In the genomic region with DNA sequence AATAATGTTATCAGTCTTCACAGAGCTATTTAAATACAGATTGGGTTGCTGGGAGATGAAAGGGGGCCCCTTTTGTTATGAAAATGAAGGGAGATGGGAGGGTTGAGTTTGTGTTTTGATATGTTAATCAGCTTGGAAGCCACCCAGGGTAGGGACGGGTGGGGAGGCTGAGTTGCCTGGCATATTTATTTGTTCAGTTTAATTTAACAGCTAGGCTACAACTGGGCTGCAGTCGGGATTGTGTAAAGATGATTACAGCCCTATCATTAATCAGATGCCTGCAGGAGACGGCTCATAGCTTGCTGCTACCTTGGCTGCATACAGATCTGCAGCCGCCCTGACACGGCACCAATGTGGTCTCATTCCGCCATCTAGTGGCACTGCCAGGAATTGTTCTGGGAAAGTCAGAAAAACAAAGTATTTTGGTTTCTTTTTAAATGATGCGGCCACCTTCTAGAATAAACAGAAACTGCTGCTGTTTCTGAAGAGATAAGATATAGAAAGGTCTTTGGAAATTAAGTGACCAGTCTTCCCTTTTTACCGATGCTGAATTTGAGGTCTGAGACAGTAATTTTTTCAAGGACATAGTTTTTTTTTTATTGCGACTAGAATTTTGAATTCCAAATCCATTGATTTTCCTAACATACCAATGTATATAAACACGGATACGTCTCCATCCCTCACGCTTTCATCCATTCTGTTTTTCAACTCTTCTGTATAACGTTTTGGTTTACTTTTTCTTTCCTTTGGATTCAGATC, we compare ENCODE assay signal across 8 cellular contexts.
DNase-seq lines count a peak whose midpoint lies in the region; ATAC-seq and TF ChIP-seq lines count a peak whose summit lies in the region.

No MANE protein-coding gene starts in this region.

- H3K56ac ChIP-seq in mesendoderm (ENCODE audit: low read length): no peak overlapping the region

- H2BK120ac ChIP-seq in mesendoderm (ENCODE audit: low read depth, low read length): no peak overlapping the region

- H3K9me3 Mint-ChIP-seq in endodermal cell: peaks cover 15% of the 10 kb centered on the region

- no peak overlapping the region for H3K18ac ChIP-seq in mesendoderm (ENCODE audit: low read length)

- H3K27ac Mint-ChIP-seq in endodermal cell: peak overlapping the region; percentile 56

- H3K23ac ChIP-seq in mesendoderm (ENCODE audit: low read length): no peak overlapping the region

- no peak overlapping the region for H3K9ac ChIP-seq in endodermal cell (ENCODE audit: extremely low read depth, low read length, poor library complexity, severe bottlenecking)
- H3K9ac ChIP-seq in mesendoderm (ENCODE audit: low read length): no peak overlapping the region

- H3K4me1 ChIP-seq in endodermal cell (ENCODE audit: control insufficient read depth, insufficient read depth, low read length) (no peaks in the 10 kb centered on the region), mesendoderm (ENCODE audit: control insufficient read depth, low read depth, low read length) (peaks cover 6% of the 10 kb centered on the region)

- WGBS in endodermal cell (ENCODE audit: insufficient coverage in 1 of 2, insufficient read length in 1 of 2), 2 experiments: 5 to 7% methylated on average over 11 to 13 of the region's 13 CpGs
- WGBS in mesendoderm (ENCODE audit: extremely low coverage, insufficient coverage, low lambda C conversion rate): no CpG with 5 or more reads among the region's 13 CpGs

- no peak overlapping the region for H2BK5ac ChIP-seq in mesendoderm (ENCODE audit: low read length)

- H3K4me1 Mint-ChIP-seq in endodermal cell: peaks cover 18% of the 10 kb centered on the region

- H3K4me3 ChIP-seq in GM12865 (ENCODE audit: low read depth, low read length) (no peak overlapping the region), endodermal cell (ENCODE audit: low read length) (peak overlapping the region; percentile 64), mesendoderm (ENCODE audit: low read length) (no peak overlapping the region)

- no peak overlapping the region for H2AK5ac ChIP-seq in mesendoderm (ENCODE audit: low read length)

- H3K36me3 Mint-ChIP-seq in endodermal cell (ENCODE audit: low read depth): no peaks in the 10 kb centered on the region

- H3K36me3 ChIP-seq in endodermal cell (ENCODE audit: control insufficient read depth, insufficient read depth, low read length) (no peaks in the 10 kb centered on the region), mesendoderm (ENCODE audit: control insufficient read depth, insufficient read depth, low read length) (no peaks in the 10 kb centered on the region)

- H3K79me2 ChIP-seq in mesendoderm (ENCODE audit: control insufficient read depth, insufficient read depth, low read length): no peaks in the 10 kb centered on the region

- no peak overlapping the region for H4K8ac ChIP-seq in mesendoderm (ENCODE audit: low read depth, low read length)

- H3K79me1 ChIP-seq in mesendoderm (ENCODE audit: low read length): no peaks in the 10 kb centered on the region

- no peak for ATAC-seq in HG03354 (IDR thresholded peaks at IDR 0.05; ENCODE audit: poor library complexity, severe bottlenecking, unreplicated experiment)

- H3K27me3 ChIP-seq in endodermal cell (ENCODE audit: control insufficient read depth, insufficient read depth, low read length, poor library complexity, severe bottlenecking): no peaks in the 10 kb centered on the region
- H3K27me3 ChIP-seq in mesendoderm (ENCODE audit: insufficient read depth, low read length, poor library complexity): no peaks in the 10 kb centered on the region

- TF ChIP-seq CTCF in GM12865 (IDR thresholded peaks at IDR 0.05; ENCODE audit: insufficient read depth, low read depth, low read length, missing control alignments): peak; percentile 87
- TF ChIP-seq CTCF in endodermal cell (conservative IDR thresholded peaks at IDR 0.05): peak; percentile 96

- H3K9me3 ChIP-seq in endodermal cell (ENCODE audit: control insufficient read depth, low read length): peaks cover 8% of the 10 kb centered on the region

- no peak overlapping the region for H2BK15ac ChIP-seq in mesendoderm (replicated peaks; ENCODE audit: low read depth)

- H3K27me3 Mint-ChIP-seq in endodermal cell (ENCODE audit: insufficient read depth): peaks cover 40% of the 10 kb centered on the region

- H3K27ac ChIP-seq in endodermal cell (ENCODE audit: low read depth, low read length): peak overlapping the region; percentile 83
- no peak overlapping the region for H3K27ac ChIP-seq in mesendoderm (ENCODE audit: low read depth, low read length)

- H3K4ac ChIP-seq in mesendoderm (ENCODE audit: low read depth, low read length): no peak overlapping the region

- no peak overlapping the region for H4K5ac ChIP-seq in mesendoderm (ENCODE audit: low read length)

- no peak overlapping the region for H3K4me2 ChIP-seq in mesendoderm (ENCODE audit: low read length)

- peak overlapping the region; percentile 11 for H3K4me3 Mint-ChIP-seq in endodermal cell

- DNase-seq in A172 (ENCODE audit: low spot score) (peak; percentile 47), GM12865 (ENCODE audit: low read depth) (peak; percentile 73), NCI-H2227 treated with DMSO at 0.1 percent for 48 hours (lab: John Stamatoyannopoulos, UW) (peak; percentile 62), endodermal cell (peak; percentile 94), mesendoderm (peak; percentile 81)
- DNase-seq in activated CD8-positive, alpha-beta memory T cell treated with anti-CD3 and anti-CD28 coated beads for 4 hours (ENCODE audit: low read depth in 2 of 2): peak; percentile 10 to 13
- peak; percentile 15 to 27 for DNase-seq in stimulated activated CD8-positive, alpha-beta memory T cell treated with anti-CD3 and anti-CD28 coated beads, Interleukin-15, amount 100 ng/mL, for 4 hours (ENCODE audit: low read depth in 2 of 2)

Comparison
In these comparisons a context has a peak if more than half of its experiments do, and no peak if none do; other contexts are left out.
1. DNase-seq: peak in every context shown above with its lines; median percentile 94 in endodermal cell; 81 in mesendoderm; 73 in GM12865; 62 in NCI-H2227 treated with DMSO at 0.1 percent for 48 hours; 47 in A172; 21 in stimulated activated CD8-positive, alpha-beta memory T cell treated with anti-CD3 and anti-CD28 coated beads, Interleukin-15, amount 100 ng/mL, for 4 hours; 12 in activated CD8-positive, alpha-beta memory T cell treated with anti-CD3 and anti-CD28 coated beads for 4 hours.